ENCODE assay signal across 1 cellular context in genomic region chr1:16236495-16237342, GRCh38.
TF ChIP-seq lines count a peak whose summit lies in the region.

Gene CPLANE2, minus strand, starts transcription at chr1:16237183. Its CDS starts 441 bp downstream, at chr1:16236742.

TF ChIP-seq in HEK293, 187 proteins besides CTCF, POLR2A, EP300 and RAD21 (continued from another document):
- TF ChIP-seq ZNF791 (tag by site-specific recombination; IDR thresholded peaks at IDR 0.05) = no peak
- TF ChIP-seq HOXD13 (CRISPR knock-in tag; IDR thresholded peaks at IDR 0.05; ENCODE audit: borderline replicate concordance) = no peak
- peak; percentile 67 for TF ChIP-seq KLF16 (tag by site-specific recombination; IDR thresholded peaks at IDR 0.05)
- no peak for TF ChIP-seq TCF7L2 (IDR thresholded peaks at IDR 0.05; ENCODE audit: borderline replicate concordance, low read depth, low read length)
- no peak for TF ChIP-seq ZNF121 (tag by site-specific recombination; IDR thresholded peaks at IDR 0.05)
- no peak for TF ChIP-seq ZNF416 (tag by site-specific recombination; IDR thresholded peaks at IDR 0.05)
- no peak for TF ChIP-seq ZNF202 (tag by site-specific recombination; IDR thresholded peaks at IDR 0.05; ENCODE audit: borderline replicate concordance)
- no peak for TF ChIP-seq ZNF555 (tag by site-specific recombination; conservative IDR thresholded peaks at IDR 0.05)
- TF ChIP-seq KLF10 (tag by site-specific recombination; IDR thresholded peaks at IDR 0.05) = no peak; the same call in 1 of the 2 replicates
- TF ChIP-seq ZNF169 (tag by site-specific recombination; IDR thresholded peaks at IDR 0.05) = no peak
- no peak for TF ChIP-seq ZNF654 (tag by site-specific recombination; IDR thresholded peaks at IDR 0.05; ENCODE audit: low read depth)
- no peak for TF ChIP-seq ZNF133 (tag by site-specific recombination; IDR thresholded peaks at IDR 0.05)
- no peak for TF ChIP-seq TRIM28 (IDR thresholded peaks at IDR 0.05; ENCODE audit: borderline replicate concordance, low read length)
- peak; percentile 36; the same call in 1 of the 2 replicates for TF ChIP-seq ZNF423 (tag by site-specific recombination; IDR thresholded peaks at IDR 0.05)
- TF ChIP-seq ZNF639 (tag by site-specific recombination; IDR thresholded peaks at IDR 0.05) = no peak
- TF ChIP-seq ZNF660 (tag by site-specific recombination; IDR thresholded peaks at IDR 0.05) = no peak
- TF ChIP-seq ZNF214 (tag by site-specific recombination; IDR thresholded peaks at IDR 0.05; ENCODE audit: borderline replicate concordance) = no peak
- peak; percentile 85 for TF ChIP-seq KLF8 (tag by site-specific recombination; IDR thresholded peaks at IDR 0.05)
- 0 out of 2 replicates have a peak, but pooled peaks have one; percentile 32 for TF ChIP-seq YY1 (tag by site-specific recombination; IDR thresholded peaks at IDR 0.05)
- no peak for TF ChIP-seq ZNF830 (tag by site-specific recombination; IDR thresholded peaks at IDR 0.05; ENCODE audit: low read depth)
- TF ChIP-seq ZNF837 (tag by site-specific recombination; IDR thresholded peaks at IDR 0.05) = no peak
- TF ChIP-seq MYNN (tag by site-specific recombination; IDR thresholded peaks at IDR 0.05; ENCODE audit: borderline replicate concordance) = no peak
- TF ChIP-seq ZNF354C (tag by site-specific recombination; IDR thresholded peaks at IDR 0.05; ENCODE audit: borderline replicate concordance, low read depth) = no peak
- TF ChIP-seq YY2 (tag by site-specific recombination; IDR thresholded peaks at IDR 0.05) = no peak
- no peak for TF ChIP-seq ZNF239 (tag by site-specific recombination; IDR thresholded peaks at IDR 0.05)
- TF ChIP-seq ZNF24 (tag by site-specific recombination; IDR thresholded peaks at IDR 0.05) = no peak
- TF ChIP-seq ZFP69B (tag by site-specific recombination; IDR thresholded peaks at IDR 0.05) = peak; percentile 96
- TF ChIP-seq BCL11B (tag by site-specific recombination; IDR thresholded peaks at IDR 0.05; ENCODE audit: low read depth) = no peak
- no peak for TF ChIP-seq ZNF629 (tag by site-specific recombination; IDR thresholded peaks at IDR 0.05)
- no peak for TF ChIP-seq ZNF768 (tag by site-specific recombination; IDR thresholded peaks at IDR 0.05)
- TF ChIP-seq ZNF747 (tag by site-specific recombination; IDR thresholded peaks at IDR 0.05) = no peak
- no peak for TF ChIP-seq ZNF138 (tag by site-specific recombination; IDR thresholded peaks at IDR 0.05; ENCODE audit: borderline replicate concordance)
- 0 out of 2 replicates have a peak, but pooled peaks have one; percentile 47 for TF ChIP-seq ZSCAN5A (tag by site-specific recombination; IDR thresholded peaks at IDR 0.05)
- no peak for TF ChIP-seq ZNF23 (tag by site-specific recombination; IDR thresholded peaks at IDR 0.05; ENCODE audit: borderline replicate concordance)
- peak; percentile 56; the same call in 1 of the 2 replicates for TF ChIP-seq KLF17 (tag by site-specific recombination; IDR thresholded peaks at IDR 0.05)
- TF ChIP-seq SALL2 (tag by site-specific recombination; IDR thresholded peaks at IDR 0.05; ENCODE audit: borderline replicate concordance) = no peak
- no peak for TF ChIP-seq ZNF16 (tag by site-specific recombination; IDR thresholded peaks at IDR 0.05; ENCODE audit: low read depth)
- TF ChIP-seq ZNF37A (tag by site-specific recombination; IDR thresholded peaks at IDR 0.05) = no peak
- TF ChIP-seq, protein P1, sequence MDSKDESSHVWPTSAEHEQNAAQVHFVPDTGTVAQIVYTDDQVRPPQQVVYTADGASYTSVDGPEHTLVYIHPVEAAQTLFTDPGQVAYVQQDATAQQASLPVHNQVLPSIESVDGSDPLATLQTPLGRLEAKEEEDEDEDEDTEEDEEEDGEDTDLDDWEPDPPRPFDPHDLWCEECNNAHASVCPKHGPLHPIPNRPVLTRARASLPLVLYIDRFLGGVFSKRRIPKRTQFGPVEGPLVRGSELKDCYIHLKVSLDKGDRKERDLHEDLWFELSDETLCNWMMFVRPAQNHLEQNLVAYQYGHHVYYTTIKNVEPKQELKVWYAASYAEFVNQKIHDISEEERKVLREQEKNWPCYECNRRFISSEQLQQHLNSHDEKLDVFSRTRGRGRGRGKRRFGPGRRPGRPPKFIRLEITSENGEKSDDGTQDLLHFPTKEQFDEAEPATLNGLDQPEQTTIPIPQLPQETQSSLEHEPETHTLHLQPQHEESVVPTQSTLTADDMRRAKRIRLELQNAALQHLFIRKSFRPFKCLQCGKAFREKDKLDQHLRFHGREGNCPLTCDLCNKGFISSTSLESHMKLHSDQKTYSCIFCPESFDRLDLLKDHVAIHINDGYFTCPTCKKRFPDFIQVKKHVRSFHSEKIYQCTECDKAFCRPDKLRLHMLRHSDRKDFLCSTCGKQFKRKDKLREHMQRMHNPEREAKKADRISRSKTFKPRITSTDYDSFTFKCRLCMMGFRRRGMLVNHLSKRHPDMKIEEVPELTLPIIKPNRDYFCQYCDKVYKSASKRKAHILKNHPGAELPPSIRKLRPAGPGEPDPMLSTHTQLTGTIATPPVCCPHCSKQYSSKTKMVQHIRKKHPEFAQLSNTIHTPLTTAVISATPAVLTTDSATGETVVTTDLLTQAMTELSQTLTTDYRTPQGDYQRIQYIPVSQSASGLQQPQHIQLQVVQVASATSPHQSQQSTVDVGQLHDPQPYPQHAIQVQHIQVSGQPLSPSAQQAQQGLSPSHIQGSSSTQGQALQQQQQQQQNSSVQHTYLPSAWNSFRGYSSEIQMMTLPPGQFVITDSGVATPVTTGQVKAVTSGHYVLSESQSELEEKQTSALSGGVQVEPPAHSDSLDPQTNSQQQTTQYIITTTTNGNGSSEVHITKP (tag by site-specific recombination; IDR thresholded peaks at IDR 0.05) = peak; percentile 55
- peak; percentile 78 for TF ChIP-seq WT1 (tag by site-specific recombination; IDR thresholded peaks at IDR 0.05)
- no peak for TF ChIP-seq ZNF596 (tag by site-specific recombination; IDR thresholded peaks at IDR 0.05)
- TF ChIP-seq, protein P2, sequence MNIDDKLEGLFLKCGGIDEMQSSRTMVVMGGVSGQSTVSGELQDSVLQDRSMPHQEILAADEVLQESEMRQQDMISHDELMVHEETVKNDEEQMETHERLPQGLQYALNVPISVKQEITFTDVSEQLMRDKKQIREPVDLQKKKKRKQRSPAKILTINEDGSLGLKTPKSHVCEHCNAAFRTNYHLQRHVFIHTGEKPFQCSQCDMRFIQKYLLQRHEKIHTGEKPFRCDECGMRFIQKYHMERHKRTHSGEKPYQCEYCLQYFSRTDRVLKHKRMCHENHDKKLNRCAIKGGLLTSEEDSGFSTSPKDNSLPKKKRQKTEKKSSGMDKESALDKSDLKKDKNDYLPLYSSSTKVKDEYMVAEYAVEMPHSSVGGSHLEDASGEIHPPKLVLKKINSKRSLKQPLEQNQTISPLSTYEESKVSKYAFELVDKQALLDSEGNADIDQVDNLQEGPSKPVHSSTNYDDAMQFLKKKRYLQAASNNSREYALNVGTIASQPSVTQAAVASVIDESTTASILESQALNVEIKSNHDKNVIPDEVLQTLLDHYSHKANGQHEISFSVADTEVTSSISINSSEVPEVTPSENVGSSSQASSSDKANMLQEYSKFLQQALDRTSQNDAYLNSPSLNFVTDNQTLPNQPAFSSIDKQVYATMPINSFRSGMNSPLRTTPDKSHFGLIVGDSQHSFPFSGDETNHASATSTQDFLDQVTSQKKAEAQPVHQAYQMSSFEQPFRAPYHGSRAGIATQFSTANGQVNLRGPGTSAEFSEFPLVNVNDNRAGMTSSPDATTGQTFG (tag by site-specific recombination; IDR thresholded peaks at IDR 0.05; ENCODE audit: borderline replicate concordance) = no peak
- TF ChIP-seq ZBTB21 (tag by site-specific recombination; IDR thresholded peaks at IDR 0.05) = no peak
- no peak for TF ChIP-seq ZNF311 (tag by site-specific recombination; IDR thresholded peaks at IDR 0.05; ENCODE audit: borderline replicate concordance)
- TF ChIP-seq ZNF362 (tag by site-specific recombination; IDR thresholded peaks at IDR 0.05) = no peak
- TF ChIP-seq, protein P3, sequence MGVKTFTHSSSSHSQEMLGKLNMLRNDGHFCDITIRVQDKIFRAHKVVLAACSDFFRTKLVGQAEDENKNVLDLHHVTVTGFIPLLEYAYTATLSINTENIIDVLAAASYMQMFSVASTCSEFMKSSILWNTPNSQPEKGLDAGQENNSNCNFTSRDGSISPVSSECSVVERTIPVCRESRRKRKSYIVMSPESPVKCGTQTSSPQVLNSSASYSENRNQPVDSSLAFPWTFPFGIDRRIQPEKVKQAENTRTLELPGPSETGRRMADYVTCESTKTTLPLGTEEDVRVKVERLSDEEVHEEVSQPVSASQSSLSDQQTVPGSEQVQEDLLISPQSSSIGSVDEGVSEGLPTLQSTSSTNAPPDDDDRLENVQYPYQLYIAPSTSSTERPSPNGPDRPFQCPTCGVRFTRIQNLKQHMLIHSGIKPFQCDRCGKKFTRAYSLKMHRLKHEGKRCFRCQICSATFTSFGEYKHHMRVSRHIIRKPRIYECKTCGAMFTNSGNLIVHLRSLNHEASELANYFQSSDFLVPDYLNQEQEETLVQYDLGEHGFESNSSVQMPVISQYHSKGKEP (tag by site-specific recombination; IDR thresholded peaks at IDR 0.05) = peak; percentile 7; the same call in 1 of the 2 replicates
